ENCODE assay signal across 8 cellular contexts in genomic region chr14:73754911-73755360, GRCh38. TPM values are rescaled to one million over a fixed set of nuclear protein-coding genes. Genes with fewer than 3 reads are reported as not detected.
DNase-seq lines count a peak whose midpoint lies in the region; ATAC-seq and TF ChIP-seq lines count a peak whose summit lies in the region.

No MANE protein-coding gene starts in this region.

- H3K36me3 ChIP-seq in mucosa of descending colon (ENCODE audit: low read depth): no peaks in the 10 kb centered on the region

- H3K4me3 ChIP-seq in LNCaP clone FGC (ENCODE audit: low read depth, low read length) (0 out of 2 replicates have a peak overlapping the region, but pooled peaks have one; percentile 3), coronary artery (peak overlapping the region; percentile 53), mucosa of descending colon (no peak overlapping the region)

- peak overlapping the region; percentile 96 to 99 for H3K27ac ChIP-seq in coronary artery

- TF ChIP-seq CTCF in LNCaP clone FGC (IDR thresholded peaks at IDR 0.05; ENCODE audit: control insufficient read depth, extremely low read depth, insufficient read depth) (no peak), coronary artery (IDR thresholded peaks at IDR 0.05) (no peak), mucosa of descending colon (IDR thresholded peaks at IDR 0.05) (no peak)

- intact Hi-C loops in mucosa of descending colon (cut with DNase I, micrococcal nuclease): no loop called here

- H3K4me1 ChIP-seq in mucosa of descending colon (ENCODE audit: low read depth): peaks cover 85% of the 10 kb centered on the region

- ATAC-seq in mucosa of descending colon: no peak

- no peaks in the 10 kb centered on the region for H3K9me3 ChIP-seq in mucosa of descending colon

- DNase-seq in Ammon's horn (ENCODE audit: low spot score): peak; percentile 50
- no peak for DNase-seq in LNCaP clone FGC (ENCODE audit: low read depth)
- DNase-seq in coronary artery (ENCODE audit: low spot score): no peak
- peak; percentile 43 to 72 (median 70) for DNase-seq in mucosa of descending colon
- no peak for DNase-seq in T1000 (lab: John Stamatoyannopoulos, UW)
- DNase-seq in NCI-H524 (lab: John Stamatoyannopoulos, UW): no peak
- no peak for DNase-seq in hepatic stellate cell (ENCODE audit: low spot score)
- no peak for DNase-seq in SHP77 (lab: John Stamatoyannopoulos, UW)

RNA-seq across cellular contexts. Expression of gene PNMA1, which starts 40.8 kb away (rescaled TPM):
- total RNA-seq in mucosa of descending colon: 10 to 100 TPM; 11.7 to 70.7 (median 15.5) TPM

Comparison
In these comparisons a context has a peak if more than half of its experiments do, and no peak if none do; other contexts are left out.
1. DNase-seq: peak in Ammon's horn (single experiment) and mucosa of descending colon (3 of 3); none in LNCaP clone FGC (single experiment), coronary artery (single experiment), T1000 (single experiment), NCI-H524 (0 of 2), hepatic stellate cell (single experiment) and SHP77 (0 of 2).